In the genomic region with DNA sequence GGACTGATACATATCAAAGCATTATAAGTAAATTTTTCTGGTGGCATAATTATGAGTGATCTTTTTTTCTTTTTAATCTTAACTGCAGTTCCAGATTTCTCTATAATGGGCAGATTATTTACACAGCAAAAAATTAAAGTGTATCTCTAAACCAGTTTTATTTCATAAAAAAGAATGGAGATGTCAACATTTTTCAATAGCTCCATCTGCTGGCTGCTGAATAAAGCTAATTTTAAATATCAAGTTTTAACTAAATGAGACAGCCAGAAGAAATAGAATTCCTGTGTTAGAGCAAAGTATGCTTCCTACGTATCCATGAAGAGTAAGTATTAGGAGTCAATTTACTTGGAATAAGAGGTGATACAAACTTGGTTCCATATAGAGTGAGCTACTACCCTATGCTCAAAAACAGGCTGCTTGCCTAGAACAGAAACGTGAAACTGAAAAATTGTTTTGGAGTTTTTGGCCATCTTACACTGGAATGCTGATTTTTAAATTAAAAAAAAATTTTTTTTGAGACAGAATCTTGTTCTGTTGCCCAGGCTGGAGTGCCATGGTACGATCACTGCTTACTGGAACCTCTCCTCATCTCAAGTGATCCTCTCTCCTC, we compare ENCODE assay signal across 1 cellular context.
TF ChIP-seq lines count a peak whose summit lies in the region.

No MANE protein-coding gene starts in this region.

TF ChIP-seq in H1, 55 proteins besides CTCF, POLR2A, EP300 and RAD21 (continued from another document):
- TF ChIP-seq ASH2L (IDR thresholded peaks at IDR 0.05; ENCODE audit: low read length) (no peak), YY1 (IDR thresholded peaks at IDR 0.05; ENCODE audit: low read depth, low read length) (no peak), HDAC6 (IDR thresholded peaks at IDR 0.05; ENCODE audit: low read depth, low read length) (no peak), POU5F1 (IDR thresholded peaks at IDR 0.05; ENCODE audit: low read depth, low read length) (no peak)
